Comparison of ENCODE assay signal across 10 cellular contexts in the genomic region with DNA sequence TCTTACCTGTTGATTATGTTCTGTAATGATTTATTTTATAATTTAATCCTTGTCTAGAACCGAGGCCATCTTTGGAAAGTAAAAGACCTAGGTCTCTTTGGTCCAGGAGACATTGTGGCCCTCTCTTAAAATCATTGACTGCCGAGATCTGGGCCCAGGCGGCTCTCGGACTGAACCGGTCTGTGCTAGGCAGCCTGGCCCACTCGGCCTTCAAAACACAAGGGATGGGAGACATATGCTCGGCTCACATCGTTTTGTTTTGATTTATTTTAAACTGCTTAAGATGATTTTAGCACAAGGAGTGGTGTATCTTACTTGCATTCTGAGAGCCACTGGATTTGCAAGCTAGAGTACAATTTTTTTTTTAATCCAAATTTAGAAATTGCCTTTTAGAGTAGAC.
DNase-seq lines count a peak whose midpoint lies in the region; ATAC-seq, FAIRE-seq and TF ChIP-seq lines count a peak whose summit lies in the region.
"Had no signal": no experiment of that assay in that cellular context is flagged by ENCODE, and none has a peak within 500 bp of the region (broad histone marks: within the 10 kb centered on the region; RNA-seq: fewer than 3 reads in every experiment).

No MANE protein-coding gene starts in this region.

- peaks cover 8% of the 10 kb centered on the region for H3K36me3 Mint-ChIP-seq in activated T-cell treated with anti-CD3 and anti-CD28 coated beads, Interleukin-2, amount 50 U/mL, for 24 hours (ENCODE audit: low read depth)
- H3K36me3 Mint-ChIP-seq in memory B cell = peaks cover 4% of the 10 kb centered on the region

- CTCF ChIA-PET in K562 (lab: Yijun Ruan, JAX; ENCODE audit: low intra/inter-chr PET ratio) = no interaction called here

- intact Hi-C loops in K562 (cut with micrococcal nuclease) = no loop called here

- H3K9me3 Mint-ChIP-seq in activated T-cell treated with anti-CD3 and anti-CD28 coated beads, Interleukin-2, amount 50 U/mL, for 24 hours = no peaks in the 10 kb centered on the region
- H3K9me3 Mint-ChIP-seq in memory B cell = no peaks in the 10 kb centered on the region

- no peaks in the 10 kb centered on the region for H3K36me3 ChIP-seq in K562 (ENCODE audit: control insufficient read depth, insufficient read depth, low read length)

- no peak for ATAC-seq in K562
- no peak for ATAC-seq in memory B cell (ENCODE audit: low read depth)
- ATAC-seq in GM21526 (IDR thresholded peaks at IDR 0.05; ENCODE audit: low FRiP score, unreplicated experiment) = no peak
- ATAC-seq in GM19395 (IDR thresholded peaks at IDR 0.05; ENCODE audit: unreplicated experiment) = no peak
- ATAC-seq: HCT116 had no signal

- H3K4me2 ChIP-seq in K562 (ENCODE audit: insufficient read depth, low read length) = no peak overlapping the region

- peak overlapping the region; percentile 63 for H3K27ac Mint-ChIP-seq in activated T-cell treated with anti-CD3 and anti-CD28 coated beads, Interleukin-2, amount 50 U/mL, for 24 hours
- H3K27ac Mint-ChIP-seq in memory B cell = peak overlapping the region; percentile 85

- TF ChIP-seq RAD21 in K562 (CRISPR knock-in tag; conservative IDR thresholded peaks at IDR 0.05 in 1 of 2, IDR thresholded peaks at IDR 0.05 in 1 of 2) = no peak

- H3K9me1 ChIP-seq in K562 (ENCODE audit: control insufficient read depth, insufficient read depth, low read length) = no peaks in the 10 kb centered on the region

- no peaks in the 10 kb centered on the region for H4K20me1 ChIP-seq in K562 (replicated peaks; ENCODE audit: control insufficient read depth, insufficient read depth, low read length)

- in situ Hi-C loops in K562 (cut with MboI) = no loop called here

- H3K27ac ChIP-seq in K562 (ENCODE audit: extremely low read depth, low read depth, low read length) = no peak overlapping the region

- no peaks in the 10 kb centered on the region for H3K79me2 ChIP-seq in K562 (ENCODE audit: control insufficient read depth, insufficient read depth, low read length)

- TF ChIP-seq POLR2A in K562 (conservative IDR thresholded peaks at IDR 0.05) = no peak

- WGBS in K562 (ENCODE audit: insufficient coverage, low coverage, missing lambda C conversion rate) = 56% methylated on average over 7 of the region's 8 CpGs

- POLR2A ChIA-PET in K562 (lab: Yijun Ruan, JAX) = interaction anchor here (1.1 kb wide), 1 partner anchor 22 kb away, joined by 5 read pairs; no protein-coding TSS in a partner anchor

- no peak overlapping the region for H3K4me3 Mint-ChIP-seq in activated T-cell treated with anti-CD3 and anti-CD28 coated beads, Interleukin-2, amount 50 U/mL, for 24 hours
- no peak overlapping the region for H3K4me3 Mint-ChIP-seq in memory B cell

- no peaks in the 10 kb centered on the region for H3K9me3 ChIP-seq in K562 (replicated peaks; ENCODE audit: control insufficient read depth, insufficient read depth, low read depth, low read length)

- H3K9ac ChIP-seq in K562 (ENCODE audit: insufficient read depth in 1 of 2, low read depth in 2 of 2, low read length in 2 of 2) = no peak overlapping the region

- H3K27me3 ChIP-seq in K562 (ENCODE audit: control insufficient read depth in 2 of 2, insufficient read depth in 2 of 2, low read length in 2 of 2) = peaks cover 0 to 4% of the 10 kb centered on the region in 2 experiments; a peak in 1 of 5 replicates

- peak overlapping the region; percentile 63 for H2AFZ ChIP-seq in K562 (ENCODE audit: low read depth, low read length)

- no peak for FAIRE-seq in K562 (lab: Jason Lieb, UNC)

- no peak for TF ChIP-seq EP300 in K562 (IDR thresholded peaks at IDR 0.05; ENCODE audit: low read length)

- H3K4me1 Mint-ChIP-seq in activated T-cell treated with anti-CD3 and anti-CD28 coated beads, Interleukin-2, amount 50 U/mL, for 24 hours (ENCODE audit: low read depth) = peaks cover 51% of the 10 kb centered on the region
- peaks cover 25% of the 10 kb centered on the region for H3K4me1 Mint-ChIP-seq in memory B cell

- TF ChIP-seq CTCF in K562 (IDR thresholded peaks at IDR 0.05 in 2 of 3, conservative IDR thresholded peaks at IDR 0.05 in 1 of 3; ENCODE audit: insufficient read depth in 2 of 3, low read depth in 1 of 3, low read length in 3 of 3) = no peak

- BruUV-seq in K562 (replicated peaks; lab: Mats Ljungman, UMichigan) = no TSS peak

- H3K4me1 ChIP-seq in K562 (replicated peaks in 1 of 2; ENCODE audit: control insufficient read depth in 2 of 2, insufficient read depth in 2 of 2, low read length in 2 of 2) = peaks cover 4 to 30% of the 10 kb centered on the region in 2 experiments; a peak in 3 of 5 replicates

- H3K4me3 ChIP-seq in K562 = no peak overlapping the region

- no peak for DNase-seq in activated T-cell treated with anti-CD3 and anti-CD28 coated beads, Interleukin-2, amount 50 U/mL, for 24 hours
- no peak for DNase-seq in activated T-cell treated with anti-CD3 and anti-CD28 coated beads, Interleukin-2, amount 50 U/mL, for 1 hour
- DNase-seq in K562 (ENCODE audit: extremely low read depth in 1 of 4, low spot score in 3 of 4) (no peak), memory B cell (ENCODE audit: low spot score in 2 of 2) (no peak), ureter (ENCODE audit: low spot score) (peak; percentile 41), cerebellar cortex (ENCODE audit: low spot score) (no peak)
- DNase-seq: retina had no signal

- no peaks in the 10 kb centered on the region for H3K27me3 Mint-ChIP-seq in activated T-cell treated with anti-CD3 and anti-CD28 coated beads, Interleukin-2, amount 50 U/mL, for 24 hours
- no peaks in the 10 kb centered on the region for H3K27me3 Mint-ChIP-seq in memory B cell

TF ChIP-seq in K562, 482 proteins besides CTCF, POLR2A, EP300 and RAD21:
- TF ChIP-seq RBM14 (IDR thresholded peaks at IDR 0.05; ENCODE audit: borderline replicate concordance, insufficient read depth, low read depth, low read length) (no peak), SAP30 (IDR thresholded peaks at IDR 0.05; ENCODE audit: borderline replicate concordance, insufficient read depth, low read depth, low read length, poor library complexity, severe bottlenecking) (no peak)
TF ChIP-seq in K562: peak in this region for 0.
